8 cellular contexts compared by ENCODE assay signal in the genomic region with DNA sequence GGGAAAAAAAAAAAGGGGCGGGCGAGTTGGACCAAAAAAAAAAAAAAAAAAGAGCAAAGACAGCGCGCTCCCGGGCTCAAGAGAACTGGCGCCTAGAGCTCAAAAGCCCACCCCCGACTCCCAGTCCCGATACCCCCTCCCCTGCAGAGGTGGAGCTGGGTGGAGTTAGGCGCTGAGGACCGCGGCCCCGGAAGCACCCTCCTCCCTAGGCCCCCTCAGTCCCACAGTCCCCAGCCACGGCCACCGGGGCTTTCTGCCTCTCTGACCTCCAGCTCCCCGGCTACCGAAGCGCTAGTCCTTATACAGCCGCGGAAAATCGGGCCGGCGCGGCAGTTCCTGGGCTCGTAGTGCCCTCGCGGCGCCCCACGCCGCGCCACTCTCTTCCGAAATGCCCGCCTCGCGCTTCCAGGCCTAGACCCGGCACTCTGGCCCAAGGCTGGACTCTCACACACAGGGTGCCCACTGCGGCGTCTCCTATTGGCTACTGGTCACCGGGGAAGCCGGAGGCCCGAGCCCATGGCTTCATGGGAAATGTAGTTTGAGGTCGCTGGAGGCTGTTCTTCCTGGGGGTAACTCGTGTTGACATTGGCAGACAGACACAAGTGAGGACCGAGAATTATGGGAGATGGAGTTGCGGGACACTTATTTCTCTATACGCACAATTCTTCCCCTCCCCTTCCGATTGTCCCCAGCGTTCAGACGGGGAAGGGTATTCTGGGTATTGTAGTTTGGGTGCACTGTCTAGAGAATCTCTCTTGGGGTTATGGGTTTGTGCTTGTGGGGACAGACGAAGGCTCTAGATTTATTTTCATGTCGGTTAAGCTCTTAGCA. TPM values are rescaled to one million over a fixed set of nuclear protein-coding genes. Genes with fewer than 3 reads are reported as not detected.
DNase-seq lines count a peak whose midpoint lies in the region; ATAC-seq lines count a peak whose summit lies in the region.

Gene ENOX2 (minus strand): TSS at position 427 of the 831 bp plus-strand sequence. CDS start 199,993 bp downstream, outside the sequence.

- peak within 1 kb of the TSS; percentile 73 for H2BK5ac ChIP-seq in mesenchymal stem cell (ENCODE audit: low read depth, low read length, poor library complexity, severe bottlenecking)

- no peak within 1 kb of the TSS for H3K23ac ChIP-seq in mesenchymal stem cell (ENCODE audit: low read length in 2 of 2)

- peak within 1 kb of the TSS in 1 of 2 experiments; percentile 91 for H3K4ac ChIP-seq in mesenchymal stem cell (ENCODE audit: low read depth in 1 of 2, low read length in 2 of 2)

- no peak within 1 kb of the TSS for H2BK120ac ChIP-seq in mesenchymal stem cell (ENCODE audit: low read depth, low read length)

- WGBS in mesenchymal stem cell = under 1% methylated on average over 34 of the region's 50 CpGs

- H3K27me3 ChIP-seq in endocrine pancreas (ENCODE audit: control insufficient read depth, insufficient read depth, low read length) (no peaks in the 10 kb centered on the region), mesenchymal stem cell (ENCODE audit: control insufficient read depth in 1 of 2, insufficient read depth in 1 of 2, low read length in 2 of 2) (peaks cover 0 to 9% of the 10 kb centered on the region in 2 experiments)

- H3K4me2 ChIP-seq in mesenchymal stem cell (ENCODE audit: low read length, poor library complexity, severe bottlenecking) = peak within 1 kb of the TSS; percentile 74

- H3K14ac ChIP-seq in mesenchymal stem cell (ENCODE audit: low read length in 2 of 2) = no peak within 1 kb of the TSS

- H3K79me1 ChIP-seq in mesenchymal stem cell (replicated peaks; ENCODE audit: low read length, poor library complexity, severe bottlenecking) = peaks cover 3% of the 10 kb centered on the region

- no peaks in the 10 kb centered on the region for H3K9me3 ChIP-seq in endocrine pancreas (ENCODE audit: control insufficient read depth, low read length)
- H3K9me3 ChIP-seq in mesenchymal stem cell (ENCODE audit: control insufficient read depth, low read length) = no peaks in the 10 kb centered on the region

- peak within 1 kb of the TSS; percentile 94 for H4K8ac ChIP-seq in mesenchymal stem cell (ENCODE audit: low read length)

- H3K4me1 ChIP-seq in endocrine pancreas (ENCODE audit: control insufficient read depth, insufficient read depth, low read length) (no peaks in the 10 kb centered on the region), mesenchymal stem cell (ENCODE audit: control insufficient read depth, insufficient read depth, low read depth, low read length) (no peaks in the 10 kb centered on the region)

- H4K91ac ChIP-seq in mesenchymal stem cell (ENCODE audit: low read length) = no peak within 1 kb of the TSS

- H3K4me3 ChIP-seq in endocrine pancreas (ENCODE audit: control insufficient read depth, insufficient read depth, low read length) (peak within 1 kb of the TSS; percentile 14), mesenchymal stem cell (ENCODE audit: insufficient read depth in 1 of 2, low read depth in 1 of 2, low read length in 2 of 2) (peak within 1 kb of the TSS; percentile 70 to 79)

- no peak within 1 kb of the TSS for H2AFZ ChIP-seq in mesenchymal stem cell (ENCODE audit: low read depth, low read length)

- no peak within 1 kb of the TSS for H2AK5ac ChIP-seq in mesenchymal stem cell (ENCODE audit: low read length, severe bottlenecking)

- H2BK12ac ChIP-seq in mesenchymal stem cell (ENCODE audit: low read length in 2 of 2) = no peak within 1 kb of the TSS

- H3K36me3 ChIP-seq in endocrine pancreas (ENCODE audit: control insufficient read depth, insufficient read depth, low read length) = no peaks in the 10 kb centered on the region
- peaks cover 0 to 16% of the 10 kb centered on the region in 2 experiments for H3K36me3 ChIP-seq in mesenchymal stem cell (ENCODE audit: control insufficient read depth in 1 of 2, insufficient read depth in 2 of 2, low read depth in 1 of 2, low read length in 2 of 2)

- peak within 1 kb of the TSS; percentile 78 to 91 for H3K18ac ChIP-seq in mesenchymal stem cell (ENCODE audit: low read depth in 1 of 2, low read length in 2 of 2)

- H3K9ac ChIP-seq in endocrine pancreas (ENCODE audit: control insufficient read depth, insufficient read depth, low read length) (peak within 1 kb of the TSS; percentile 48), mesenchymal stem cell (ENCODE audit: low read length) (peak within 1 kb of the TSS; percentile 91)

- peak within 1 kb of the TSS; percentile 67 for H2BK15ac ChIP-seq in mesenchymal stem cell (ENCODE audit: low read depth, poor library complexity, severe bottlenecking)

- DNase-seq in COLO668 (lab: John Stamatoyannopoulos, UW; ENCODE audit: unreplicated experiment) (peak; percentile 90), HT1080 (ENCODE audit: low read depth) (peak; percentile 97), NOMO-1 treated with DMSO at 0.1 percent for 48 hours (lab: John Stamatoyannopoulos, UW; ENCODE audit: unreplicated experiment) (peak; percentile 90), mesenchymal stem cell (peak; percentile 97)
- peak; percentile 53 to 72 for DNase-seq in activated CD8-positive, alpha-beta memory T cell treated with anti-CD3 and anti-CD28 coated beads for 4 hours (ENCODE audit: low read depth in 2 of 2)
- peak; percentile 51 for DNase-seq in stimulated activated CD8-positive, alpha-beta memory T cell treated with anti-CD3 and anti-CD28 coated beads, Interleukin-15, amount 100 ng/mL, for 1 hour (ENCODE audit: low read depth)

- peak; percentile 97 for ATAC-seq in GM21360 (IDR thresholded peaks at IDR 0.05; ENCODE audit: unreplicated experiment)

- peak within 1 kb of the TSS; percentile 83 for H3K27ac ChIP-seq in mesenchymal stem cell (ENCODE audit: low read length, poor library complexity, severe bottlenecking)

RNA-seq across cellular contexts. Expression of gene ENOX2, which starts in this region (rescaled TPM):
- 13.5 and 14.1 TPM in 2 replicates for total RNA-seq in HT1080 (2014; rRNA removed; shearing (Covaris generic))
- polyA plus RNA-seq in HT1080 (2015; cell fraction: cytosol; rRNA removed) = 16.6 and 17.5 TPM in 2 replicates
- 9.5 and 11.9 TPM in 2 replicates for polyA plus RNA-seq in HT1080 (2015; cell fraction: nucleus; rRNA removed)
- 8.9 TPM for polyA plus RNA-seq in mesenchymal stem cell (2013, experiment 1 of 2)
- polyA plus RNA-seq in mesenchymal stem cell (2013, experiment 2 of 2) = 8.3 TPM

Comparison
In these comparisons a context has a peak if more than half of its experiments do, and no peak if none do; other contexts are left out.
1. Peak in every context shown above with its lines: DNase-seq, ATAC-seq, H3K4me3 ChIP-seq and H3K27ac ChIP-seq.